In genomic region chr19:6092329-6093286, GRCh38 we compare ENCODE assay signal across 8 cellular contexts. TPM values are rescaled to one million over a fixed set of nuclear protein-coding genes. Genes with fewer than 3 reads are reported as not detected.
A peak's percentile ranks its signal among the peaks of the same experiment; 100 is the strongest.
DNase-seq lines count a peak whose midpoint lies in the region; ATAC-seq and TF ChIP-seq lines count a peak whose summit lies in the region.

No MANE protein-coding gene starts in this region.

- H3K9ac ChIP-seq in colonic mucosa (ENCODE audit: low read depth in 2 of 2, low read length in 2 of 2) = peak overlapping the region; percentile 66 to 93

- no peaks in the 10 kb centered on the region for H3K9me3 ChIP-seq in colonic mucosa
- H3K9me3 ChIP-seq in left lung = no peaks in the 10 kb centered on the region

- peak overlapping the region; percentile 92 for H3K27ac ChIP-seq in colonic mucosa
- H3K27ac ChIP-seq in left lung = peak overlapping the region; percentile 85 to 86

- H3K4me1 ChIP-seq in colonic mucosa (no peaks in the 10 kb centered on the region), left lung (peaks cover 24 to 33% of the 10 kb centered on the region in 2 donors)

- DNase-seq in DMS79 treated with DMSO at 0.1 percent for 48 hours (lab: John Stamatoyannopoulos, UW) = peak; percentile 90
- peak; percentile 29 for DNase-seq in NCI-H2196 treated with DMSO at 0.1 percent for 48 hours (lab: John Stamatoyannopoulos, UW; ENCODE audit: unreplicated experiment)
- peak; percentile 89 for DNase-seq in colonic mucosa
- peak; percentile 90 to 93 for DNase-seq in left lung
- DNase-seq in superior temporal gyrus (ENCODE audit: extremely low spot score) = peak; percentile 28

- intact Hi-C loops in colonic mucosa (cut with DNase I) = loop anchor here (5.0 kb wide), 1 partner anchor 35 kb away; no protein-coding TSS in a partner anchor
- intact Hi-C loops in left lung (cut with DNase I) = no loop called here

- H3K4me3 ChIP-seq in colonic mucosa = peak overlapping the region; percentile 7
- H3K4me3 ChIP-seq in left lung = no peak overlapping the region

- H3K27me3 ChIP-seq in colonic mucosa = no peaks in the 10 kb centered on the region
- no peaks in the 10 kb centered on the region for H3K27me3 ChIP-seq in left lung

- H3K36me3 ChIP-seq in colonic mucosa (no peaks in the 10 kb centered on the region), left lung (no peaks in the 10 kb centered on the region)

- ATAC-seq in left lung = peak; percentile 89
- no peak for ATAC-seq in GM21367 (IDR thresholded peaks at IDR 0.05; ENCODE audit: unreplicated experiment)
- ATAC-seq in HG02973 (IDR thresholded peaks at IDR 0.05; ENCODE audit: unreplicated experiment) = no peak
- no peak for ATAC-seq in GM18517 (IDR thresholded peaks at IDR 0.05; ENCODE audit: unreplicated experiment)

- no peak for TF ChIP-seq CTCF in colonic mucosa (IDR thresholded peaks at IDR 0.05)
- peak in 1 of 2 donors; percentile 12 for TF ChIP-seq CTCF in left lung (IDR thresholded peaks at IDR 0.05)

RNA-seq across cellular contexts. Expression of gene RFX2, which starts 17.7 kb away (rescaled TPM):
- total RNA-seq in colonic mucosa (1 to 10 TPM; 6.2 to 7.3 TPM), left lung (10 to 100 TPM; 17.0 to 18.8 TPM)

RNA-seq across cellular contexts. Expression of gene ACSBG2, which starts 42.9 kb away (rescaled TPM):
- total RNA-seq in colonic mucosa = not detected
- not detected for total RNA-seq in left lung

Comparison
In these comparisons a context has a peak if more than half of its experiments do, and no peak if none do; other contexts are left out.
1. DNase-seq: peak in every context shown above with its lines; median percentile 92 in left lung; 90 in DMS79 treated with DMSO at 0.1 percent for 48 hours; 89 in colonic mucosa; 29 in NCI-H2196 treated with DMSO at 0.1 percent for 48 hours; 28 in superior temporal gyrus.